14 cellular contexts compared by ENCODE assay signal in the genomic region with DNA sequence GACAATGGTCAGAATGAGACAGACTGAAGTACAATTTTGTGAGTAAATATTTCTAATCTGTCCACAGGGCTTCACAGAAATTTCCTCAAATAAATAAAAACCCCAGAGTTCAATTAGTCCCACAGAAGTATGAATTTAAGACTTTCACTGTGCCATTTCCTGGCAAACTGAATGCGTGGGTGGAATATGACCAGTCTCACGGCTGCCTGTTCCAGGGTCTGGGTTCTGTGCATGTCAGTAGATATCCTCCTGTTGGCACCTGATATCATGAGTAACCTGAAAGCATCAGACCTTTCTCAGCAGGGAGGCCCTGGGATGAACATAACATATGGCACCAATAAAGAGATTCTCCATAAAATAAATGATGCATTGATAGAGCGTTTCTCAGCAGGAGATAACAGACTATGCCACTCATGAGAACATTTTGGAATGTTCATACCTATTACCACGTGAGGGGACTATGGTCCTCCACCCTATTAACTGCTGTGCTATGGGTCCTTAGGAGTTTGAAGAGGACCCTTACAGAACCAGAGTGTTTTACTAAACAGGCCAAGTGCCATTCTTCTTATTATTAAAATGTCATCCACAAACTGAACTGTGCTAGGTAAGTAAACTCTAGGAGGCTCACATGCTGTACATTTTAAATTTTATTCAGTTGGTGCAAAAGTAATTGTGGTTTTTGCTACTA. TPM values are rescaled to one million over a fixed set of nuclear protein-coding genes. Genes with fewer than 3 reads are reported as not detected.
DNase-seq lines count a peak whose midpoint lies in the region; ATAC-seq and TF ChIP-seq lines count a peak whose summit lies in the region.
"Had no signal": no experiment of that assay in that cellular context is flagged by ENCODE, and none has a peak within 500 bp of the region (broad histone marks: within the 10 kb centered on the region; RNA-seq: fewer than 3 reads in every experiment).

No MANE protein-coding gene starts in this region.

- no peak overlapping the region for H4K91ac ChIP-seq in IMR-90 (ENCODE audit: insufficient read depth, low read depth, low read length)

- H3K4me3 ChIP-seq in IMR-90 (ENCODE audit: insufficient read depth, low read depth, low read length): no peak overlapping the region
- H3K4me3 ChIP-seq in fibroblast of pulmonary artery (replicated peaks; ENCODE audit: low read depth, low read length): no peak overlapping the region
- H3K4me3 ChIP-seq in transverse colon: no peak overlapping the region

- DNase-seq in DMS 273 treated with DMSO at 0.1 percent for 48 hours (lab: John Stamatoyannopoulos, UW) (peak; percentile 3), IMR-90 (peak; percentile 24), NCI-H69 (lab: John Stamatoyannopoulos, UW) (peak; percentile 86), fibroblast of pulmonary artery (ENCODE audit: low read depth) (peak; percentile 25), LoVo (ENCODE audit: low spot score) (no peak), ecto neural progenitor cell (ENCODE audit: low spot score) (no peak), transverse colon (no peak), MV-4-11 (lab: John Stamatoyannopoulos, UW) (no peak)
- DNase-seq: activated B cell treated with CpG ODN at 0.5 μM for 24 hours; activated CD8-positive, alpha-beta memory T cell treated with anti-CD3 and anti-CD28 coated beads for 24 hours; caudate nucleus; COR-L47; natural killer cell; T-helper 2 cell had no signal

- dilution Hi-C loops in IMR-90 (cut with HindIII; ENCODE audit: low sequenced_read_pairs, unreplicated experiment): no loop called here

- no peaks in the 10 kb centered on the region for H3K27me3 ChIP-seq in IMR-90 (ENCODE audit: control insufficient read depth, insufficient read depth, low read length)
- H3K27me3 ChIP-seq in transverse colon: no peaks in the 10 kb centered on the region

- H4K8ac ChIP-seq in IMR-90 (ENCODE audit: low read depth in 2 of 2, low read length in 2 of 2): no peak overlapping the region

- POLR2A ChIA-PET in IMR-90 (lab: Charles Lee; ENCODE audit: unreplicated experiment): no interaction called here

- intact Hi-C loops in IMR-90 (cut with micrococcal nuclease) (no loop called here), transverse colon (cut with DNase I; ENCODE audit: low total_unique reads) (no loop called here)

- H4K20me1 ChIP-seq in IMR-90 (ENCODE audit: insufficient read depth, low read length): no peaks in the 10 kb centered on the region

- no peak overlapping the region for H3K14ac ChIP-seq in IMR-90 (replicated peaks; ENCODE audit: low read depth, low read length)

- H3K9me3 ChIP-seq in IMR-90 (ENCODE audit: control insufficient read depth, insufficient read depth, low read length): no peaks in the 10 kb centered on the region
- H3K9me3 ChIP-seq in transverse colon: no peaks in the 10 kb centered on the region

- H3K79me1 ChIP-seq in IMR-90 (ENCODE audit: low read depth in 1 of 2, low read length in 2 of 2): no peaks in the 10 kb centered on the region

- no peaks in the 10 kb centered on the region for H3K36me3 ChIP-seq in IMR-90 (ENCODE audit: control insufficient read depth, insufficient read depth, low read length)
- H3K36me3 ChIP-seq in transverse colon: no peaks in the 10 kb centered on the region

- no peak overlapping the region for H2AK5ac ChIP-seq in IMR-90 (ENCODE audit: low read depth, low read length)

- no peak overlapping the region for H2BK120ac ChIP-seq in IMR-90 (ENCODE audit: low read depth, low read length)

- H3K9ac ChIP-seq in IMR-90 (ENCODE audit: low read depth, low read length): no peak overlapping the region

- no peak for ATAC-seq in IMR-90 (ENCODE audit: low read depth)
- ATAC-seq: natural killer cell had no signal

- no peak overlapping the region for H2AK9ac ChIP-seq in IMR-90 (replicated peaks; ENCODE audit: low read depth, low read length, poor library complexity)

- H3K23ac ChIP-seq in IMR-90 (ENCODE audit: low read depth, low read length): no peak overlapping the region

- no peak for TF ChIP-seq EP300 in transverse colon (IDR thresholded peaks at IDR 0.05; ENCODE audit: low read depth)

- no peak overlapping the region for H3K4ac ChIP-seq in IMR-90 (ENCODE audit: low read depth, low read length)

- in situ Hi-C loops in IMR-90 (cut with MboI; ENCODE audit: low sequenced_read_pairs) (no loop called here), transverse colon (cut with MboI; ENCODE audit: low pct_ligation_motif_present in 1 of 4, low pct_unique_long_range_greater_than_20kb in 1 of 4, low sequenced_read_pairs in 3 of 4) (no loop called here)

- no peak for TF ChIP-seq RAD21 in IMR-90 (IDR thresholded peaks at IDR 0.05; ENCODE audit: low read length)

- H3K18ac ChIP-seq in IMR-90 (ENCODE audit: low read depth, low read length): no peak overlapping the region

- no peak overlapping the region for H2BK15ac ChIP-seq in IMR-90 (ENCODE audit: low read depth, low read length)

- H2BK5ac ChIP-seq in IMR-90 (ENCODE audit: low read depth, low read length, poor library complexity, severe bottlenecking): no peak overlapping the region

- no peak overlapping the region for H2BK20ac ChIP-seq in IMR-90 (ENCODE audit: low read depth, low read length)

- CTCF ChIA-PET in IMR-90 (lab: Yijun Ruan, JAX): no interaction called here

- TF ChIP-seq CTCF in IMR-90 (conservative IDR thresholded peaks at IDR 0.05; ENCODE audit: low read depth, low read length) (no peak), fibroblast of pulmonary artery (IDR thresholded peaks at IDR 0.05; ENCODE audit: low read length, missing control alignments) (no peak), transverse colon (IDR thresholded peaks at IDR 0.05) (no peak)

- TF ChIP-seq POLR2A in IMR-90 (IDR thresholded peaks at IDR 0.05; ENCODE audit: low read depth, low read length) (no peak), transverse colon (IDR thresholded peaks at IDR 0.05) (no peak)

- H3K4me2 ChIP-seq in IMR-90 (ENCODE audit: low read depth, low read length): no peak overlapping the region

- H3K56ac ChIP-seq in IMR-90 (ENCODE audit: extremely low read depth, insufficient read depth, low read length): no peak overlapping the region

- no TSS peak for BruUV-seq in IMR-90 (replicated peaks; lab: Mats Ljungman, UMichigan)

- H4K5ac ChIP-seq in IMR-90 (ENCODE audit: low read depth, low read length): no peak overlapping the region

- H3K27ac ChIP-seq in IMR-90 (ENCODE audit: insufficient read depth, low read length): no peak overlapping the region
- H3K27ac ChIP-seq in transverse colon: no peak overlapping the region

- no peak overlapping the region for H2AFZ ChIP-seq in IMR-90 (replicated peaks; ENCODE audit: low read length, poor library complexity)

- H3K4me1 ChIP-seq in IMR-90 (ENCODE audit: control insufficient read depth, insufficient read depth, low read length) (no peaks in the 10 kb centered on the region), transverse colon (no peaks in the 10 kb centered on the region)

- H3K9me1 ChIP-seq in IMR-90 (ENCODE audit: insufficient read depth, low read length): no peaks in the 10 kb centered on the region; the same call in 1 of the 2 replicates

- 100% methylated on average over 1 of the region's 4 CpGs; no CpG with 5 or more reads in 1 of the 2 experiments for WGBS in IMR-90 (ENCODE audit: extremely low coverage in 2 of 2, insufficient read length in 1 of 2), 2 experiments
- 76 to 82% methylated on average over 4 of the region's 4 CpGs for WGBS in transverse colon (ENCODE audit: low coverage in 1 of 2), 2 donors

TF ChIP-seq in IMR-90, 13 proteins besides CTCF, POLR2A, EP300 and RAD21:
- no peak for TF ChIP-seq MXI1 (IDR thresholded peaks at IDR 0.05; ENCODE audit: borderline replicate concordance, low read depth, low read length)
- TF ChIP-seq NFE2L2 (IDR thresholded peaks at IDR 0.05; ENCODE audit: low read depth, low read length): no peak
- no peak for TF ChIP-seq MAZ (IDR thresholded peaks at IDR 0.05; ENCODE audit: borderline replicate concordance, low read depth, low read length)
- no peak for TF ChIP-seq BHLHE40 (IDR thresholded peaks at IDR 0.05; ENCODE audit: low read depth, low read length)
- no peak for TF ChIP-seq FOS (IDR thresholded peaks at IDR 0.05; ENCODE audit: low read depth, low read length)
- TF ChIP-seq RCOR1 (IDR thresholded peaks at IDR 0.05; ENCODE audit: insufficient replicate concordance, low read length): no peak
- TF ChIP-seq CEBPB (IDR thresholded peaks at IDR 0.05; ENCODE audit: low read depth, low read length): no peak
- TF ChIP-seq, protein P1, sequence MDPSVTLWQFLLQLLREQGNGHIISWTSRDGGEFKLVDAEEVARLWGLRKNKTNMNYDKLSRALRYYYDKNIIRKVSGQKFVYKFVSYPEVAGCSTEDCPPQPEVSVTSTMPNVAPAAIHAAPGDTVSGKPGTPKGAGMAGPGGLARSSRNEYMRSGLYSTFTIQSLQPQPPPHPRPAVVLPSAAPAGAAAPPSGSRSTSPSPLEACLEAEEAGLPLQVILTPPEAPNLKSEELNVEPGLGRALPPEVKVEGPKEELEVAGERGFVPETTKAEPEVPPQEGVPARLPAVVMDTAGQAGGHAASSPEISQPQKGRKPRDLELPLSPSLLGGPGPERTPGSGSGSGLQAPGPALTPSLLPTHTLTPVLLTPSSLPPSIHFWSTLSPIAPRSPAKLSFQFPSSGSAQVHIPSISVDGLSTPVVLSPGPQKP (IDR thresholded peaks at IDR 0.05; ENCODE audit: borderline replicate concordance, low read depth, low read length): no peak
- TF ChIP-seq MAFK (IDR thresholded peaks at IDR 0.05; ENCODE audit: low read depth, low read length): no peak
- no peak for TF ChIP-seq SMC3 (IDR thresholded peaks at IDR 0.05; ENCODE audit: low read depth, low read length)
TF ChIP-seq in IMR-90: peak in this region for 0.

RNA-seq across cellular contexts. Expression of gene MALL, which starts 10.6 kb away (rescaled TPM):
- total RNA-seq in IMR-90 (2012; rRNA removed): 1.6 and 2.2 TPM in 2 replicates
- polyA plus RNA-seq in IMR-90 (2012; rRNA removed): 1.2 and 1.6 TPM in 2 replicates
- polyA plus RNA-seq in IMR-90 (2012; cell fraction: cytosol; rRNA removed): 1.0 and 1.4 TPM in 2 replicates
- polyA plus RNA-seq in IMR-90 (2012; cell fraction: nucleus; rRNA removed; ENCODE audit: low replicate concordance): 0.37 and 0.46 TPM in 2 replicates
- 100 to 1,000 TPM; 205 to 499 (median 299) TPM for total RNA-seq in transverse colon
- total RNA-seq: activated B cell treated with CpG ODN at 0.5 μM for 24 hours, natural killer cell had no signal

Comparison
In these comparisons a context has a peak if more than half of its experiments do, and no peak if none do; other contexts are left out.
1. DNase-seq: peak in DMS 273 treated with DMSO at 0.1 percent for 48 hours (single experiment), IMR-90 (single experiment), NCI-H69 (single experiment) and fibroblast of pulmonary artery (single experiment); none in LoVo (single experiment), ecto neural progenitor cell (single experiment), transverse colon (single experiment) and MV-4-11 (single experiment).
2. RNA of gene MALL, which starts 10.6 kb away (total RNA-seq): 205 to 499 TPM in transverse colon; 1.6 to 2.2 TPM in IMR-90; every median in the first group is over 10 times any median in the second.